22 cellular contexts compared by ENCODE assay signal in genomic region chr5:142506756-142507155, GRCh38.
A peak's percentile ranks its signal among the peaks of the same experiment; 100 is the strongest.
DNase-seq lines count a peak whose midpoint lies in the region; ATAC-seq and TF ChIP-seq lines count a peak whose summit lies in the region.
"Had no signal": no experiment of that assay in that cellular context is flagged by ENCODE, and none has a peak within 500 bp of the region (broad histone marks: within the 10 kb centered on the region; RNA-seq: fewer than 3 reads in every experiment).

No MANE protein-coding gene starts in this region.

- CTCF ChIA-PET in Caco-2 (lab: Charles Lee) (no interaction called here), PC-9 (lab: Charles Lee) (interaction anchor here (0.6 kb wide), 1 partner anchor 184 kb away, joined by 3 read pairs; no protein-coding TSS in a partner anchor)

- H3K27me3 ChIP-seq in Caco-2 (replicated peaks; ENCODE audit: control insufficient read depth, insufficient read depth, low read length): no peaks in the 10 kb centered on the region; the same call in 1 of the 2 replicates
- H3K27me3 ChIP-seq in PC-9 (ENCODE audit: insufficient read depth, low read depth): no peaks in the 10 kb centered on the region
- H3K27me3 ChIP-seq: suprapubic skin had no signal

- no peaks in the 10 kb centered on the region for H3K27me3 Mint-ChIP-seq in activated T-cell treated with anti-CD3 and anti-CD28 coated beads, Interleukin-2, amount 50 U/mL, for 4 hours (ENCODE audit: low read depth)
- H3K27me3 Mint-ChIP-seq in Caco-2 (ENCODE audit: insufficient read depth, unreplicated experiment): no peaks in the 10 kb centered on the region

- no peaks in the 10 kb centered on the region for H3K79me2 ChIP-seq in PC-9 (ENCODE audit: low read depth)

- no peak for TF ChIP-seq CTCF in Caco-2 (IDR thresholded peaks at IDR 0.05; ENCODE audit: insufficient read depth in 1 of 2, low read depth in 1 of 2, low read length in 1 of 2, severe bottlenecking in 1 of 2, unreplicated experiment in 1 of 2)
- TF ChIP-seq CTCF in PC-9 (conservative IDR thresholded peaks at IDR 0.05): no peak

- H3K4me3 Mint-ChIP-seq in activated T-cell treated with anti-CD3 and anti-CD28 coated beads, Interleukin-2, amount 50 U/mL, for 4 hours: peak overlapping the region; percentile 70
- H3K4me3 Mint-ChIP-seq in Caco-2 (ENCODE audit: unreplicated experiment): peak overlapping the region; percentile 57
- H3K4me3 Mint-ChIP-seq: activated CD8-positive, alpha-beta T cell treated with anti-CD3 and anti-CD28 coated beads for 36 hours; H9; memory B cell; T-helper 2 cell treated with Interferon-gamma antibody and Interleukin-4, amounts not matched to agents 5 μg/mL and 100 μg/mL, for 36 hours had no signal

- no peak for DNase-seq in activated T-cell treated with anti-CD3 and anti-CD28 coated beads, Interleukin-2, amount 50 U/mL, for 4 hours
- no peak for DNase-seq in activated T-cell treated with anti-CD3 and anti-CD28 coated beads, Interleukin-2, amount 50 U/mL, for 48 hours
- DNase-seq in Caco-2: no peak
- no peak for DNase-seq in PC-9
- DNase-seq in fibroblast of the conjunctiva (ENCODE audit: low read depth): peak; percentile 29
- no peak for DNase-seq in HPDE6-E6E7 (ENCODE audit: extremely low spot score)
- no peak for DNase-seq in medulla oblongata (ENCODE audit: extremely low spot score)
- DNase-seq: activated CD8-positive, alpha-beta T cell treated with anti-CD3 and anti-CD28 coated beads for 36 hours; C1 segment of cervical spinal cord; H9; NCI-H1092 treated with DMSO at 0.1 percent for 48 hours; NCI-H2081; NCI-H446 treated with DMSO at 0.1 percent for 48 hours; occipital lobe; SK-N-SH had no signal

- no peaks in the 10 kb centered on the region for H3K36me3 Mint-ChIP-seq in activated T-cell treated with anti-CD3 and anti-CD28 coated beads, Interleukin-2, amount 50 U/mL, for 4 hours (ENCODE audit: insufficient read depth)
- no peaks in the 10 kb centered on the region for H3K36me3 Mint-ChIP-seq in Caco-2 (ENCODE audit: insufficient read depth, unreplicated experiment)
- H3K36me3 Mint-ChIP-seq: activated naive CD4-positive, alpha-beta T cell treated with anti-CD3 and anti-CD28 coated beads, Interleukin-2, amount 50 U/mL, for 72 hours; memory B cell had no signal

- no peak overlapping the region for H3K27ac Mint-ChIP-seq in Caco-2 (ENCODE audit: unreplicated experiment)
- H3K27ac Mint-ChIP-seq: H9; memory B cell; T-helper 2 cell treated with Interferon-gamma antibody and Interleukin-4, amounts not matched to agents 5 μg/mL and 100 μg/mL, for 36 hours had no signal

- H3K36me3 ChIP-seq in Caco-2 (ENCODE audit: control insufficient read depth, insufficient read depth, low read length) (no peaks in the 10 kb centered on the region), PC-9 (ENCODE audit: low read depth) (peaks cover 14% of the 10 kb centered on the region; the same call in 1 of the 2 replicates)
- H3K36me3 ChIP-seq: suprapubic skin had no signal

- POLR2A ChIA-PET in Caco-2 (lab: Charles Lee): no interaction called here
- POLR2A ChIA-PET in PC-9 (lab: Charles Lee; ENCODE audit: unreplicated experiment): no interaction called here

- intact Hi-C loops in Caco-2 (cut with micrococcal nuclease; ENCODE audit: unreplicated experiment): loop anchor here (5.0 kb wide), 1 partner anchor 41 kb away; no protein-coding TSS in a partner anchor
- intact Hi-C loops in PC-9 (cut with micrococcal nuclease; ENCODE audit: unreplicated experiment): loop anchor here (2.0 kb wide), 1 partner anchor 32 kb away; no protein-coding TSS in a partner anchor

- peaks cover 58% of the 10 kb centered on the region for H3K4me1 Mint-ChIP-seq in activated T-cell treated with anti-CD3 and anti-CD28 coated beads, Interleukin-2, amount 50 U/mL, for 4 hours (ENCODE audit: low read depth)
- peaks cover 16% of the 10 kb centered on the region for H3K4me1 Mint-ChIP-seq in Caco-2 (ENCODE audit: low read depth, unreplicated experiment)

- H4K20me1 ChIP-seq in PC-9 (ENCODE audit: insufficient read depth): no peaks in the 10 kb centered on the region

- peak overlapping the region; percentile 72 for H3K27ac ChIP-seq in PC-9
- H3K27ac ChIP-seq: HL-60, RWPE1, suprapubic skin had no signal

- H3K4me1 ChIP-seq in Caco-2 (peaks cover 11% of the 10 kb centered on the region; the same call in 1 of the 2 replicates), PC-9 (replicated peaks; ENCODE audit: insufficient read depth) (peaks cover 49% of the 10 kb centered on the region)

- no peaks in the 10 kb centered on the region for H3K9me2 ChIP-seq in PC-9 (ENCODE audit: insufficient read depth)
- H3K9me2 ChIP-seq: SK-N-SH had no signal

- no TSS peak for BruUV-seq in Caco-2 (replicated peaks; lab: Mats Ljungman, UMichigan)
- no TSS peak for BruUV-seq in PC-9 (replicated peaks; lab: Mats Ljungman, UMichigan)

- no peaks in the 10 kb centered on the region for H3K9me3 Mint-ChIP-seq in activated T-cell treated with anti-CD3 and anti-CD28 coated beads, Interleukin-2, amount 50 U/mL, for 4 hours
- no peaks in the 10 kb centered on the region for H3K9me3 Mint-ChIP-seq in Caco-2 (ENCODE audit: unreplicated experiment)
- H3K9me3 Mint-ChIP-seq: H9; memory B cell; T-helper 2 cell treated with Interferon-gamma antibody and Interleukin-4, amounts not matched to agents 5 μg/mL and 100 μg/mL, for 36 hours had no signal

- no peak overlapping the region for H2AFZ ChIP-seq in PC-9

- H3K9me3 ChIP-seq in Caco-2 (no peaks in the 10 kb centered on the region), PC-9 (ENCODE audit: insufficient read depth, low read depth) (no peaks in the 10 kb centered on the region)
- H3K9me3 ChIP-seq: SK-N-SH, suprapubic skin had no signal

- peaks cover 23% of the 10 kb centered on the region; the same call in 1 of the 2 replicates for H3F3A ChIP-seq in PC-9 (ENCODE audit: insufficient read depth, low read depth)

- peak overlapping the region; percentile 63; the same call in 1 of the 2 replicates for H3K4me2 ChIP-seq in PC-9
- H3K4me2 ChIP-seq: SK-N-SH had no signal

- no peak for ATAC-seq in activated T-cell treated with anti-CD3 and anti-CD28 coated beads, Interleukin-2, amount 50 U/mL, for 4 hours
- no peak for ATAC-seq in GM19023 (IDR thresholded peaks at IDR 0.05; ENCODE audit: unreplicated experiment)

- H3K4me3 ChIP-seq in Caco-2 (ENCODE audit: low read depth, low read length) (no peak overlapping the region), PC-9 (no peak overlapping the region)
- H3K4me3 ChIP-seq: suprapubic skin had no signal
